Comparison of ENCODE assay signal across 1 cellular context in the genomic region with DNA sequence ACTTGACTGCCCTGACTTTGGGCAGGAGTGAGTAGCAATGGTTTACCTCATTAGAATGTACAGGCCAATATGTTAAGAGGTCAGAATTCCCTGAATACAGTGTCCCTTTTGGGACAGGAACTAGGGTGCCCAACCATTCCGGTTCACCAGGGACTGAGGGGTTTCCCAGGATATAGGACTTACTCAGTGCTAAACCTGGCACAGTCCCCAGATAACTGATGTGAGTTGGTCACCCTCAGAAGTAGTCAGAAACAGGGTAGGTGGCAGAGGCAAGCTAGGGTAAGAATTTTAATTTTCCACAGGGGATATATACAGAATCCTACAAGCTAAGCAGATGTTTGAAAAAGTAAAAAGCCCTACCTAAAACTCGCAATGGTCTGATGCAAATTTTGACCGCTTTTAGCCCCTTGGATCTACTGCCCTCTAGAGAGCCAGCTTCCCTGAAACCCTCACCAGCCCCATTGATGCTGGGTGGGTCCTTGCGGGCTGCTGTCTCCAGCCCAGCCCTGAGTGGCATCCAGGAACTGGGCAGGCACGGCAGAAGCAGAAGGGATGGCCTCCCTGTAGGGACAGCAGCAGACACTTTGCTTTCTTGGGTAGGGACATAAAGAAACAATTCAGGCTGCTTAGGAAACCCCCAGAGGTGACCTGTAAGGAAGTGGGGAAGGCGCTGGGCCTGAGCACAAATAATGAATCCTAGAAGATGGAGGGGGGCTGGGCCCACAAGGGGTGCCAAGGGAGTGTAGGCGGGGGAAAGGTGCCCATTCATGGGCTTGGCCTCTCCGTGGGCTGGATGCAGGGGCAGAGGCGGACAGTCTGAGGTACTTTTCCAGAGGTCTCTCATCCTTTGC.
TF ChIP-seq lines count a peak whose summit lies in the region.

No MANE protein-coding gene starts in this region.

TF ChIP-seq in H1, 55 proteins besides CTCF, POLR2A, EP300 and RAD21:
- TF ChIP-seq, protein P1, sequence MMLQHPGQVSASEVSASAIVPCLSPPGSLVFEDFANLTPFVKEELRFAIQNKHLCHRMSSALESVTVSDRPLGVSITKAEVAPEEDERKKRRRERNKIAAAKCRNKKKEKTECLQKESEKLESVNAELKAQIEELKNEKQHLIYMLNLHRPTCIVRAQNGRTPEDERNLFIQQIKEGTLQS (IDR thresholded peaks at IDR 0.05; ENCODE audit: insufficient read depth, low read depth, low read length), result no peak
- TF ChIP-seq TCF12 (IDR thresholded peaks at IDR 0.05; ENCODE audit: low read depth, low read length) (no peak), YY1 (IDR thresholded peaks at IDR 0.05; ENCODE audit: low read depth, low read length) (no peak), CHD2 (IDR thresholded peaks at IDR 0.05; ENCODE audit: low read length) (no peak), SP1 (IDR thresholded peaks at IDR 0.05; ENCODE audit: low read depth, low read length) (no peak), ASH2L (IDR thresholded peaks at IDR 0.05; ENCODE audit: low read length) (no peak), TEAD4 (IDR thresholded peaks at IDR 0.05; ENCODE audit: low read depth, low read length) (no peak), SP4 (IDR thresholded peaks at IDR 0.05; ENCODE audit: low read length) (no peak), JUND (IDR thresholded peaks at IDR 0.05; ENCODE audit: low read length) (no peak), FOSL1 (IDR thresholded peaks at IDR 0.05; ENCODE audit: insufficient read depth, low read depth, low read length) (no peak), SAP30 (IDR thresholded peaks at IDR 0.05; ENCODE audit: insufficient read depth, insufficient replicate concordance, low read length) (no peak), KDM1A (IDR thresholded peaks at IDR 0.05; ENCODE audit: borderline replicate concordance, low read length) (no peak), RNF2 (IDR thresholded peaks at IDR 0.05; ENCODE audit: borderline replicate concordance, low read depth, low read length, missing control alignments, poor library complexity, severe bottlenecking) (no peak), SP2 (IDR thresholded peaks at IDR 0.05; ENCODE audit: low read length) (no peak), BCL11A (IDR thresholded peaks at IDR 0.05; ENCODE audit: low read depth in 2 of 2, low read length in 2 of 2) (no peak), SIN3A (conservative IDR thresholded peaks at IDR 0.05 in 1 of 2, IDR thresholded peaks at IDR 0.05 in 1 of 2; ENCODE audit: low read depth in 1 of 2, low read length in 2 of 2) (no peak)
- TF ChIP-seq, protein P2, sequence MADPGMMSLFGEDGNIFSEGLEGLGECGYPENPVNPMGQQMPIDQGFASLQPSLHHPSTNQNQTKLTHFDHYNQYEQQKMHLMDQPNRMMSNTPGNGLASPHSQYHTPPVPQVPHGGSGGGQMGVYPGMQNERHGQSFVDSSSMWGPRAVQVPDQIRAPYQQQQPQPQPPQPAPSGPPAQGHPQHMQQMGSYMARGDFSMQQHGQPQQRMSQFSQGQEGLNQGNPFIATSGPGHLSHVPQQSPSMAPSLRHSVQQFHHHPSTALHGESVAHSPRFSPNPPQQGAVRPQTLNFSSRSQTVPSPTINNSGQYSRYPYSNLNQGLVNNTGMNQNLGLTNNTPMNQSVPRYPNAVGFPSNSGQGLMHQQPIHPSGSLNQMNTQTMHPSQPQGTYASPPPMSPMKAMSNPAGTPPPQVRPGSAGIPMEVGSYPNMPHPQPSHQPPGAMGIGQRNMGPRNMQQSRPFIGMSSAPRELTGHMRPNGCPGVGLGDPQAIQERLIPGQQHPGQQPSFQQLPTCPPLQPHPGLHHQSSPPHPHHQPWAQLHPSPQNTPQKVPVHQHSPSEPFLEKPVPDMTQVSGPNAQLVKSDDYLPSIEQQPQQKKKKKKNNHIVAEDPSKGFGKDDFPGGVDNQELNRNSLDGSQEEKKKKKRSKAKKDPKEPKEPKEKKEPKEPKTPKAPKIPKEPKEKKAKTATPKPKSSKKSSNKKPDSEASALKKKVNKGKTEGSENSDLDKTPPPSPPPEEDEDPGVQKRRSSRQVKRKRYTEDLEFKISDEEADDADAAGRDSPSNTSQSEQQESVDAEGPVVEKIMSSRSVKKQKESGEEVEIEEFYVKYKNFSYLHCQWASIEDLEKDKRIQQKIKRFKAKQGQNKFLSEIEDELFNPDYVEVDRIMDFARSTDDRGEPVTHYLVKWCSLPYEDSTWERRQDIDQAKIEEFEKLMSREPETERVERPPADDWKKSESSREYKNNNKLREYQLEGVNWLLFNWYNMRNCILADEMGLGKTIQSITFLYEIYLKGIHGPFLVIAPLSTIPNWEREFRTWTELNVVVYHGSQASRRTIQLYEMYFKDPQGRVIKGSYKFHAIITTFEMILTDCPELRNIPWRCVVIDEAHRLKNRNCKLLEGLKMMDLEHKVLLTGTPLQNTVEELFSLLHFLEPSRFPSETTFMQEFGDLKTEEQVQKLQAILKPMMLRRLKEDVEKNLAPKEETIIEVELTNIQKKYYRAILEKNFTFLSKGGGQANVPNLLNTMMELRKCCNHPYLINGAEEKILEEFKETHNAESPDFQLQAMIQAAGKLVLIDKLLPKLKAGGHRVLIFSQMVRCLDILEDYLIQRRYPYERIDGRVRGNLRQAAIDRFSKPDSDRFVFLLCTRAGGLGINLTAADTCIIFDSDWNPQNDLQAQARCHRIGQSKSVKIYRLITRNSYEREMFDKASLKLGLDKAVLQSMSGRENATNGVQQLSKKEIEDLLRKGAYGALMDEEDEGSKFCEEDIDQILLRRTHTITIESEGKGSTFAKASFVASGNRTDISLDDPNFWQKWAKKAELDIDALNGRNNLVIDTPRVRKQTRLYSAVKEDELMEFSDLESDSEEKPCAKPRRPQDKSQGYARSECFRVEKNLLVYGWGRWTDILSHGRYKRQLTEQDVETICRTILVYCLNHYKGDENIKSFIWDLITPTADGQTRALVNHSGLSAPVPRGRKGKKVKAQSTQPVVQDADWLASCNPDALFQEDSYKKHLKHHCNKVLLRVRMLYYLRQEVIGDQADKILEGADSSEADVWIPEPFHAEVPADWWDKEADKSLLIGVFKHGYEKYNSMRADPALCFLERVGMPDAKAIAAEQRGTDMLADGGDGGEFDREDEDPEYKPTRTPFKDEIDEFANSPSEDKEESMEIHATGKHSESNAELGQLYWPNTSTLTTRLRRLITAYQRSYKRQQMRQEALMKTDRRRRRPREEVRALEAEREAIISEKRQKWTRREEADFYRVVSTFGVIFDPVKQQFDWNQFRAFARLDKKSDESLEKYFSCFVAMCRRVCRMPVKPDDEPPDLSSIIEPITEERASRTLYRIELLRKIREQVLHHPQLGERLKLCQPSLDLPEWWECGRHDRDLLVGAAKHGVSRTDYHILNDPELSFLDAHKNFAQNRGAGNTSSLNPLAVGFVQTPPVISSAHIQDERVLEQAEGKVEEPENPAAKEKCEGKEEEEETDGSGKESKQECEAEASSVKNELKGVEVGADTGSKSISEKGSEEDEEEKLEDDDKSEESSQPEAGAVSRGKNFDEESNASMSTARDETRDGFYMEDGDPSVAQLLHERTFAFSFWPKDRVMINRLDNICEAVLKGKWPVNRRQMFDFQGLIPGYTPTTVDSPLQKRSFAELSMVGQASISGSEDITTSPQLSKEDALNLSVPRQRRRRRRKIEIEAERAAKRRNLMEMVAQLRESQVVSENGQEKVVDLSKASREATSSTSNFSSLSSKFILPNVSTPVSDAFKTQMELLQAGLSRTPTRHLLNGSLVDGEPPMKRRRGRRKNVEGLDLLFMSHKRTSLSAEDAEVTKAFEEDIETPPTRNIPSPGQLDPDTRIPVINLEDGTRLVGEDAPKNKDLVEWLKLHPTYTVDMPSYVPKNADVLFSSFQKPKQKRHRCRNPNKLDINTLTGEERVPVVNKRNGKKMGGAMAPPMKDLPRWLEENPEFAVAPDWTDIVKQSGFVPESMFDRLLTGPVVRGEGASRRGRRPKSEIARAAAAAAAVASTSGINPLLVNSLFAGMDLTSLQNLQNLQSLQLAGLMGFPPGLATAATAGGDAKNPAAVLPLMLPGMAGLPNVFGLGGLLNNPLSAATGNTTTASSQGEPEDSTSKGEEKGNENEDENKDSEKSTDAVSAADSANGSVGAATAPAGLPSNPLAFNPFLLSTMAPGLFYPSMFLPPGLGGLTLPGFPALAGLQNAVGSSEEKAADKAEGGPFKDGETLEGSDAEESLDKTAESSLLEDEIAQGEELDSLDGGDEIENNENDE (IDR thresholded peaks at IDR 0.05; ENCODE audit: insufficient replicate concordance, low read length), result no peak
